Comparison of ENCODE assay signal across 30 cellular contexts in genomic region chr7:148950806-148951205, GRCh38.
"Had no signal": no experiment of that assay in that cellular context is flagged by ENCODE, and none has a peak within 500 bp of the region (broad histone marks: within the 10 kb centered on the region; RNA-seq: fewer than 3 reads in every experiment).

No MANE protein-coding gene starts in this region.

- H3K4me3 ChIP-seq: adrenal gland, ascending aorta, body of pancreas, cardiac muscle cell had no signal

- H3K4me1 ChIP-seq: adrenal gland, ascending aorta, body of pancreas had no signal

- H3K9me3 ChIP-seq: adrenal gland, ascending aorta, body of pancreas had no signal

- H3K36me3 ChIP-seq: adrenal gland, ascending aorta, brain microvascular endothelial cell, cardiac muscle cell had no signal

- DNase-seq: activated gamma-delta T cell; activated gamma-delta T cell treated with Interleukin-2 at 50 U/mL for 16 hours; activated naive CD4-positive, alpha-beta T cell; activated naive CD4-positive, alpha-beta T cell treated with anti-CD3 and anti-CD28 coated beads for 36 hours; activated naive CD4-positive, alpha-beta T cell treated with anti-CD3 and anti-CD28 coated beads, Interleukin-2, amount 10 ng/mL, durations not matched to agents 7 days and 5 days; activated naive CD4-positive, alpha-beta T cell treated with anti-CD3 and anti-CD28 coated beads, Interleukin-2, amount 50 U/mL, for 16 hours; activated naive CD4-positive, alpha-beta T cell treated with Interleukin-2 at 50 U/mL for 16 hours; activated naive CD8-positive, alpha-beta T cell treated with anti-CD3 and anti-CD28 coated beads for 36 hours; activated naive CD8-positive, alpha-beta T cell treated with anti-CD3 and anti-CD28 coated beads, Interleukin-2, amount 10 ng/mL, durations not matched to agents 7 days and 5 days; activated naive CD8-positive, alpha-beta T cell treated with anti-CD3 and anti-CD28 coated beads, Interleukin-2, amount 50 U/mL, for 24 hours; activated T-cell treated with anti-CD3 and anti-CD28 coated beads for 4 hours; activated T-cell treated with anti-CD3 and anti-CD28 coated beads, Interleukin-2, amount 50 U/mL, for 1 hour; activated T-cell treated with anti-CD3 and anti-CD28 coated beads, Interleukin-2, amount 50 U/mL, for 24 hours; activated T-cell treated with anti-CD3 and anti-CD28 coated beads, Interleukin-2, amount 50 U/mL, for 4 hours; activated T-cell treated with anti-CD3 and anti-CD28 coated beads, Interleukin-2, amount 50 U/mL, for 48 hours; activated T-cell treated with anti-CD3 and anti-CD28 coated beads, Interleukin-2, amount 50 U/mL, for 72 hours; adrenal gland; amniotic stem cell; amygdala; anterior cingulate cortex; aorta; body of pancreas; brain microvascular endothelial cell; caudate nucleus; central memory CD4-positive, alpha-beta T cell; cerebellar nuclear complex had no signal

- H3K27ac ChIP-seq: adrenal gland, ascending aorta, body of pancreas, brain microvascular endothelial cell, cardiac muscle cell had no signal

- H3K27me3 ChIP-seq: adrenal gland, ascending aorta, body of pancreas, brain microvascular endothelial cell, cardiac muscle cell had no signal

- ATAC-seq: activated naive CD4-positive, alpha-beta T cell treated with anti-CD3 and anti-CD28 coated beads, Interleukin-2, amount 50 U/mL, for 72 hours; activated naive CD8-positive, alpha-beta T cell treated with anti-CD3 and anti-CD28 coated beads, Interleukin-2, amount 50 U/mL, for 24 hours; activated T-cell treated with anti-CD3 and anti-CD28 coated beads, Interleukin-2, amount 50 U/mL, for 4 hours; activated T-cell treated with anti-CD3 and anti-CD28 coated beads, Interleukin-2, amount 50 U/mL, for 72 hours; activated T-helper 17 cell treated with anti-CD3 and anti-CD28 coated beads, Interleukin-2, amount 50 U/mL, for 72 hours; body of pancreas had no signal
